ENCODE assay signal across 9 cellular contexts in genomic region chr6:89369009-89369408, GRCh38. TPM values are rescaled to one million over a fixed set of nuclear protein-coding genes. Genes with fewer than 3 reads are reported as not detected.
DNase-seq lines count a peak whose midpoint lies in the region; ATAC-seq and TF ChIP-seq lines count a peak whose summit lies in the region.
"Had no signal": no experiment of that assay in that cellular context is flagged by ENCODE, and none has a peak within 500 bp of the region (broad histone marks: within the 10 kb centered on the region; RNA-seq: fewer than 3 reads in every experiment).

No MANE protein-coding gene starts in this region.

- 3 to 17% methylated on average over 7 of the region's 7 CpGs for WGBS in sigmoid colon, 2 donors

- H3K4me3 ChIP-seq in GM12864 (ENCODE audit: low read depth, low read length) (no peak overlapping the region), sigmoid colon (no peak overlapping the region)

- H3K36me3 Mint-ChIP-seq in effector memory CD8-positive, alpha-beta T cell (ENCODE audit: insufficient read depth) = no peaks in the 10 kb centered on the region
- H3K36me3 Mint-ChIP-seq: stimulated activated effector memory CD8-positive, alpha-beta T cell treated with anti-CD3 and anti-CD28 coated beads, Interleukin-12 subunit alpha, Interleukin-12 subunit beta, amount 100 ng/mL, for 72 hours had no signal

- no peak overlapping the region for H3K27ac Mint-ChIP-seq in effector memory CD8-positive, alpha-beta T cell
- H3K27ac Mint-ChIP-seq: stimulated activated effector memory CD8-positive, alpha-beta T cell treated with anti-CD3 and anti-CD28 coated beads, Interleukin-12 subunit alpha, Interleukin-12 subunit beta, amount 100 ng/mL, for 72 hours had no signal

- no peaks in the 10 kb centered on the region for H3K9me3 Mint-ChIP-seq in effector memory CD8-positive, alpha-beta T cell
- H3K9me3 Mint-ChIP-seq: stimulated activated effector memory CD8-positive, alpha-beta T cell treated with anti-CD3 and anti-CD28 coated beads, Interleukin-12 subunit alpha, Interleukin-12 subunit beta, amount 100 ng/mL, for 72 hours had no signal

- no peaks in the 10 kb centered on the region for H3K27me3 Mint-ChIP-seq in effector memory CD8-positive, alpha-beta T cell

- H3K4me1 ChIP-seq in sigmoid colon = peaks cover 0 to 21% (median 11%) of the 10 kb centered on the region in 4 donors

- TF ChIP-seq CTCF in GM12864 (IDR thresholded peaks at IDR 0.05; ENCODE audit: low read depth, low read length, missing control alignments) = peak; percentile 16
- TF ChIP-seq CTCF in sigmoid colon (IDR thresholded peaks at IDR 0.05) = peak; percentile 9 to 46 (median 35)

- no peak overlapping the region for H3K4me3 Mint-ChIP-seq in effector memory CD8-positive, alpha-beta T cell
- H3K4me3 Mint-ChIP-seq: stimulated activated effector memory CD8-positive, alpha-beta T cell treated with anti-CD3 and anti-CD28 coated beads, Interleukin-12 subunit alpha, Interleukin-12 subunit beta, amount 100 ng/mL, for 72 hours had no signal

- no peak for TF ChIP-seq POLR2A in sigmoid colon (IDR thresholded peaks at IDR 0.05)

- peak; percentile 59; the same call in 2 of the 3 replicates for ATAC-seq in SK-N-SH treated with all-trans-retinoic acid at 6 μM for 48 hours
- ATAC-seq in Right ventricle myocardium superior (ENCODE audit: poor library complexity) = peak; percentile 81
- ATAC-seq in effector memory CD8-positive, alpha-beta T cell (replicated peaks) = no peak
- ATAC-seq: stimulated activated effector memory CD8-positive, alpha-beta T cell treated with anti-CD3 and anti-CD28 coated beads, Interleukin-12 subunit alpha, Interleukin-12 subunit beta, amount 100 ng/mL, for 72 hours had no signal

- DNase-seq in GM12864 (ENCODE audit: low read depth) (no peak), Right ventricle myocardium superior (peak; percentile 71), sigmoid colon (peak; percentile 80), NCI-H446 (lab: John Stamatoyannopoulos, UW) (no peak), NCI-H1048 (lab: John Stamatoyannopoulos, UW) (no peak), NOMO-1 treated with dmso at 0.1 percent for 144 hours (lab: John Stamatoyannopoulos, UW; ENCODE audit: unreplicated experiment) (no peak)
- no peak for DNase-seq in effector memory CD8-positive, alpha-beta T cell

- no peaks in the 10 kb centered on the region for H3K9me3 ChIP-seq in sigmoid colon

- no peaks in the 10 kb centered on the region for H3K27me3 ChIP-seq in sigmoid colon

- H3K4me1 Mint-ChIP-seq in effector memory CD8-positive, alpha-beta T cell (ENCODE audit: low read depth in 2 of 2) = peaks cover 0 to 7% of the 10 kb centered on the region in 2 donors

- no peak for TF ChIP-seq EP300 in sigmoid colon (IDR thresholded peaks at IDR 0.05)

- peak overlapping the region in 3 of 4 donors; percentile 25 to 43 (median 42) for H3K27ac ChIP-seq in sigmoid colon

- intact Hi-C loops in Right ventricle myocardium superior (cut with DNase I) = loop anchor here (5.0 to 10.0 kb wide), 2 partner anchors 57 to 384 kb away; no protein-coding TSS in a partner anchor
- intact Hi-C loops in sigmoid colon (cut with DNase I) = loop anchor here (5.0 kb wide), 3 partner anchors 57 to 387 kb away; no protein-coding TSS in a partner anchor

- no peaks in the 10 kb centered on the region for H3K36me3 ChIP-seq in sigmoid colon

TF ChIP-seq in SK-N-SH treated with all-trans-retinoic acid at 6 μM for 48 hours, 23 proteins besides CTCF, POLR2A, EP300 and RAD21 (continues in another document):
- TF ChIP-seq TSHZ2 (CRISPR knock-in tag; IDR thresholded peaks at IDR 0.05) = no peak
- no peak for TF ChIP-seq ZFP3 (CRISPR knock-in tag; IDR thresholded peaks at IDR 0.05)
- TF ChIP-seq BACH2 (CRISPR knock-in tag; IDR thresholded peaks at IDR 0.05; ENCODE audit: borderline replicate concordance) = no peak
- TF ChIP-seq ZNF8 (CRISPR knock-in tag; IDR thresholded peaks at IDR 0.05) = no peak
- no peak for TF ChIP-seq CSRNP3 (CRISPR knock-in tag; IDR thresholded peaks at IDR 0.05)
- no peak for TF ChIP-seq RARB (CRISPR knock-in tag; IDR thresholded peaks at IDR 0.05)
- no peak for TF ChIP-seq ZFP30 (CRISPR knock-in tag; IDR thresholded peaks at IDR 0.05)
- TF ChIP-seq POU6F1 (CRISPR knock-in tag; IDR thresholded peaks at IDR 0.05; ENCODE audit: borderline replicate concordance, low read depth) = no peak
- no peak for TF ChIP-seq ESRRG (CRISPR knock-in tag; IDR thresholded peaks at IDR 0.05)
- no peak for TF ChIP-seq CSDC2 (CRISPR knock-in tag; IDR thresholded peaks at IDR 0.05)
- TF ChIP-seq TCF4 (CRISPR knock-in tag; IDR thresholded peaks at IDR 0.05; ENCODE audit: borderline replicate concordance) = no peak
- no peak for TF ChIP-seq CREB5 (CRISPR knock-in tag; IDR thresholded peaks at IDR 0.05; ENCODE audit: low read depth)
- no peak for TF ChIP-seq SNAI2 (CRISPR knock-in tag; IDR thresholded peaks at IDR 0.05)

RNA-seq across cellular contexts. Expression of gene UBE2J1, which starts 16.5 kb away (rescaled TPM):
- total RNA-seq in Right ventricle myocardium superior (11.9 TPM), sigmoid colon (10 to 100 TPM; 29.5 to 36.7 (median 33.8) TPM)
- polyA plus RNA-seq in sigmoid colon = 10 to 100 TPM; 31.6 to 50.4 (median 40.8) TPM

RNA-seq across cellular contexts. Expression of gene RRAGD, which starts 43.1 kb away (rescaled TPM):
- total RNA-seq in Right ventricle myocardium superior = 130 TPM
- 10 to 100 TPM; 11.8 to 19.8 (median 13.3) TPM for total RNA-seq in sigmoid colon
- 10 to 100 TPM in 1 of 3 donors, 1 to 10 TPM in 2; 2.8 to 12.0 (median 6.7) TPM for polyA plus RNA-seq in sigmoid colon

RNA-seq across cellular contexts. Expression of gene GABRR2, which starts 53.9 kb away (rescaled TPM):
- total RNA-seq in Right ventricle myocardium superior (0.54 TPM), sigmoid colon (1 to 10 TPM in 2 of 4 donors, under 1 TPM in 2; 0.36 to 2.8 (median 1.2) TPM)
- polyA plus RNA-seq in sigmoid colon = under 1 TPM in 1 of 3 donors, not detected in 2; 0.52 TPM

Comparison
In these comparisons a context has a peak if more than half of its experiments do, and no peak if none do; other contexts are left out.
1. DNase-seq: peak in Right ventricle myocardium superior (single experiment) and sigmoid colon (single experiment); none in GM12864 (single experiment), NCI-H446 (0 of 2), NCI-H1048 (single experiment), effector memory CD8-positive, alpha-beta T cell (0 of 3) and NOMO-1 treated with dmso at 0.1 percent for 144 hours (single experiment).